Comparison of ENCODE assay signal across 8 cellular contexts in the genomic region with DNA sequence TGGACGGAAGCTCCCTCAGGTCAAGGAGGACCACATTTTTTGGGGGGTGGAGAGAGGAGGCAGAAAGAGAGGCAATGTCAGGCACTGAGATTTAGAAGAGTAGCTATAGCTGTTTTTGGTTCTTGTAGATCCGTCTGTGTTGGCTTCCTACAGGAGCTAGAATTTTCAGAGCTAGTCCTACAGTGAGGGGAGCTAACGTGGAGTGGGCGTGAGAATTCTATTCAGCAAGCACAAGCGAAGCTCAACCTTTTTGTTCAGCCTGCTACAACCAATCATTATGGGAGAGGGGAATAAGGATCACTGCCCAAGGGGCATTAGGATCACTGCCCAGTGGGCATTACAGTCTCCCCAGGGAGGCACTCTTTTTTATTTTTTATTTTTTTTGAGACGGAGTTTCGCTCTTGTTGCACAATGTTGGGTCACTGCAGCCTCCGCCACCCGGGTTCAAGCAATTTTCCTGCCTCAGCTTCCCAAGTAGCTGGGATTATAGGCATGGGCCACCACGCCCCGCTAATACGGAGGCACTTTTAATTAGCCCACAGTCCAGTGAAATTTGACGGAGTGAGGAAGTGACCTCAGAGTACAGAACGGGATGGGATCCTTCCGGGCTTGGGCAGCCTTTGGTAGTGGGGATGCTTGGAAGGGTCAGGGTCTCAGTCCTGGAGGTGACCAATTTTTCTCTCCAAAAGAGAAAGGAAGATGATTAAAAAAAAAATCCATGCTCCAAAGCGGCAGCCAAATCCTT. TPM values are rescaled to one million over a fixed set of nuclear protein-coding genes. Genes with fewer than 3 reads are reported as not detected.
DNase-seq lines count a peak whose midpoint lies in the region; ATAC-seq and TF ChIP-seq lines count a peak whose summit lies in the region.

No MANE protein-coding gene starts in this region.

- H3K9ac ChIP-seq in liver (ENCODE audit: low read depth in 1 of 2, low read length in 2 of 2): peak overlapping the region; percentile 56 to 86

- TF ChIP-seq RAD21 in liver (IDR thresholded peaks at IDR 0.05): no peak

- WGBS in liver: 29% methylated on average over 16 of the region's 16 CpGs

- H3K36me3 ChIP-seq in liver (ENCODE audit: control insufficient read depth in 4 of 4, insufficient read depth in 3 of 4, low read depth in 1 of 4, low read length in 3 of 4) (no peaks in the 10 kb centered on the region), thoracic aorta (no peaks in the 10 kb centered on the region)

- H3K27ac Mint-ChIP-seq in MCF 10A (ENCODE audit: low read depth, unreplicated experiment): peak overlapping the region; percentile 96

- H3K36me3 Mint-ChIP-seq in MCF 10A (ENCODE audit: insufficient read depth, unreplicated experiment): peaks cover 32% of the 10 kb centered on the region

- no peaks in the 10 kb centered on the region for H3K9me3 ChIP-seq in liver (ENCODE audit: control insufficient read depth in 4 of 4, low read length in 3 of 4)
- H3K9me3 ChIP-seq in thoracic aorta: no peaks in the 10 kb centered on the region

- H3K4me3 ChIP-seq in liver (ENCODE audit: low read depth in 1 of 3, low read length in 3 of 3): peak overlapping the region; percentile 74 to 97 (median 95)
- peak overlapping the region; percentile 89 for H3K4me3 ChIP-seq in thoracic aorta

- peaks cover 3 to 39% (median 33%) of the 10 kb centered on the region in 4 donors for H3K4me1 ChIP-seq in liver (ENCODE audit: control insufficient read depth in 4 of 4, insufficient read depth in 4 of 4, low read length in 3 of 4)
- H3K4me1 ChIP-seq in thoracic aorta (ENCODE audit: control insufficient read depth in 1 of 2, low read depth in 2 of 2): peaks cover 17 to 39% of the 10 kb centered on the region in 2 donors

- H3K4me3 Mint-ChIP-seq in MCF 10A (ENCODE audit: unreplicated experiment): peak overlapping the region; percentile 91

- TF ChIP-seq CTCF in MCF 10A (IDR thresholded peaks at IDR 0.05; ENCODE audit: unreplicated experiment): no peak
- TF ChIP-seq CTCF in liver (IDR thresholded peaks at IDR 0.05; ENCODE audit: low read depth, low read length, missing input control): no peak
- no peak for TF ChIP-seq CTCF in thoracic aorta (IDR thresholded peaks at IDR 0.05)

- POLR2A ChIA-PET in MCF 10A (lab: Yijun Ruan, JAX): interaction anchor here (0.6 to 1.7 kb wide), 20 partner anchors 8 to 151 kb away, joined by 3 to 16 read pairs (median 3); a partner anchor contains a TSS
- POLR2A ChIA-PET in HEK293T (lab: Yijun Ruan, JAX): interaction anchor here (0.7 to 1.0 kb wide), 2 partner anchors 12 to 128 kb away, joined by 3 read pairs; no protein-coding TSS in a partner anchor

- CTCF ChIA-PET in MCF 10A (lab: Yijun Ruan, JAX) (interaction anchor here (0.6 to 1.5 kb wide), 18 partner anchors 9 to 1206 kb away, joined by 3 to 6 read pairs (median 3); a partner anchor contains a TSS), HEK293T (lab: Yijun Ruan, JAX) (interaction anchor here (0.5 to 0.7 kb wide), 2 partner anchors 78 to 121 kb away, joined by 4 read pairs; no protein-coding TSS in a partner anchor)

- DNase-seq in COLO829 (ENCODE audit: low spot score) (peak; percentile 45), M059J (ENCODE audit: low read depth) (peak; percentile 64), MCF 10A (ENCODE audit: unreplicated experiment) (peak; percentile 42), thoracic aorta (ENCODE audit: low spot score) (no peak), NCI-H2107 treated with DMSO at 0.1 percent for 48 hours (lab: John Stamatoyannopoulos, UW; ENCODE audit: unreplicated experiment) (no peak), HEK293T (ENCODE audit: extremely low spot score) (no peak)

- H3K27me3 ChIP-seq in liver (ENCODE audit: control insufficient read depth in 4 of 4, insufficient read depth in 4 of 4, low read length in 3 of 4): no peaks in the 10 kb centered on the region
- no peaks in the 10 kb centered on the region for H3K27me3 ChIP-seq in thoracic aorta (replicated peaks; ENCODE audit: insufficient read depth)

- BruUV-seq in MCF 10A (replicated peaks; lab: Mats Ljungman, UMichigan): TSS peak; percentile 49

- no peaks in the 10 kb centered on the region for H3K9me3 Mint-ChIP-seq in MCF 10A (ENCODE audit: unreplicated experiment)

- ATAC-seq in thoracic aorta (ENCODE audit: insufficient number of reproducible peaks, low FRiP score, low read depth) (no peak), HG02973 (IDR thresholded peaks at IDR 0.05; ENCODE audit: unreplicated experiment) (no peak)

- H3K27ac ChIP-seq in liver (ENCODE audit: low read depth in 1 of 2, low read length in 2 of 2): peak overlapping the region; percentile 91 to 94
- peak overlapping the region; percentile 93 to 98 for H3K27ac ChIP-seq in thoracic aorta

- intact Hi-C loops in MCF 10A (cut with micrococcal nuclease): loop anchor here (1.0 to 2.0 kb wide), 4 partner anchors 37 to 197 kb away; a partner anchor contains a TSS

- H3K4me1 Mint-ChIP-seq in MCF 10A (ENCODE audit: insufficient read depth, unreplicated experiment): peaks cover 12% of the 10 kb centered on the region

- no peaks in the 10 kb centered on the region for H3K27me3 Mint-ChIP-seq in MCF 10A (ENCODE audit: insufficient read depth, unreplicated experiment)

TF ChIP-seq in liver, 16 proteins besides CTCF, POLR2A, EP300 and RAD21:
- TF ChIP-seq, protein P1, sequence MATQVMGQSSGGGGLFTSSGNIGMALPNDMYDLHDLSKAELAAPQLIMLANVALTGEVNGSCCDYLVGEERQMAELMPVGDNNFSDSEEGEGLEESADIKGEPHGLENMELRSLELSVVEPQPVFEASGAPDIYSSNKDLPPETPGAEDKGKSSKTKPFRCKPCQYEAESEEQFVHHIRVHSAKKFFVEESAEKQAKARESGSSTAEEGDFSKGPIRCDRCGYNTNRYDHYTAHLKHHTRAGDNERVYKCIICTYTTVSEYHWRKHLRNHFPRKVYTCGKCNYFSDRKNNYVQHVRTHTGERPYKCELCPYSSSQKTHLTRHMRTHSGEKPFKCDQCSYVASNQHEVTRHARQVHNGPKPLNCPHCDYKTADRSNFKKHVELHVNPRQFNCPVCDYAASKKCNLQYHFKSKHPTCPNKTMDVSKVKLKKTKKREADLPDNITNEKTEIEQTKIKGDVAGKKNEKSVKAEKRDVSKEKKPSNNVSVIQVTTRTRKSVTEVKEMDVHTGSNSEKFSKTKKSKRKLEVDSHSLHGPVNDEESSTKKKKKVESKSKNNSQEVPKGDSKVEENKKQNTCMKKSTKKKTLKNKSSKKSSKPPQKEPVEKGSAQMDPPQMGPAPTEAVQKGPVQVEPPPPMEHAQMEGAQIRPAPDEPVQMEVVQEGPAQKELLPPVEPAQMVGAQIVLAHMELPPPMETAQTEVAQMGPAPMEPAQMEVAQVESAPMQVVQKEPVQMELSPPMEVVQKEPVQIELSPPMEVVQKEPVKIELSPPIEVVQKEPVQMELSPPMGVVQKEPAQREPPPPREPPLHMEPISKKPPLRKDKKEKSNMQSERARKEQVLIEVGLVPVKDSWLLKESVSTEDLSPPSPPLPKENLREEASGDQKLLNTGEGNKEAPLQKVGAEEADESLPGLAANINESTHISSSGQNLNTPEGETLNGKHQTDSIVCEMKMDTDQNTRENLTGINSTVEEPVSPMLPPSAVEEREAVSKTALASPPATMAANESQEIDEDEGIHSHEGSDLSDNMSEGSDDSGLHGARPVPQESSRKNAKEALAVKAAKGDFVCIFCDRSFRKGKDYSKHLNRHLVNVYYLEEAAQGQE (IDR thresholded peaks at IDR 0.05): no peak
TF ChIP-seq in liver: peak in this region for 0.

TF ChIP-seq in HEK293T, 16 proteins besides CTCF, POLR2A, EP300 and RAD21:
- TF ChIP-seq ELF4 (IDR thresholded peaks at IDR 0.05) (no peak), FOXA1 (IDR thresholded peaks at IDR 0.05) (no peak), ARNT (IDR thresholded peaks at IDR 0.05) (no peak), ZNF384 (IDR thresholded peaks at IDR 0.05) (no peak), LEF1 (IDR thresholded peaks at IDR 0.05; ENCODE audit: borderline replicate concordance) (no peak), FOXM1 (IDR thresholded peaks at IDR 0.05; ENCODE audit: borderline replicate concordance) (no peak), SUZ12 (IDR thresholded peaks at IDR 0.05) (no peak), TARDBP (IDR thresholded peaks at IDR 0.05) (no peak), L3MBTL2 (conservative IDR thresholded peaks at IDR 0.05) (no peak), CTBP1 (IDR thresholded peaks at IDR 0.05; ENCODE audit: borderline replicate concordance) (no peak), FOXK2 (IDR thresholded peaks at IDR 0.05) (no peak)
- TF ChIP-seq, protein P2, sequence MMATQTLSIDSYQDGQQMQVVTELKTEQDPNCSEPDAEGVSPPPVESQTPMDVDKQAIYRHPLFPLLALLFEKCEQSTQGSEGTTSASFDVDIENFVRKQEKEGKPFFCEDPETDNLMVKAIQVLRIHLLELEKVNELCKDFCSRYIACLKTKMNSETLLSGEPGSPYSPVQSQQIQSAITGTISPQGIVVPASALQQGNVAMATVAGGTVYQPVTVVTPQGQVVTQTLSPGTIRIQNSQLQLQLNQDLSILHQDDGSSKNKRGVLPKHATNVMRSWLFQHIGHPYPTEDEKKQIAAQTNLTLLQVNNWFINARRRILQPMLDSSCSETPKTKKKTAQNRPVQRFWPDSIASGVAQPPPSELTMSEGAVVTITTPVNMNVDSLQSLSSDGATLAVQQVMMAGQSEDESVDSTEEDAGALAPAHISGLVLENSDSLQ (IDR thresholded peaks at IDR 0.05): no peak

RNA-seq across cellular contexts. Expression of a gene that starts 1.1 kb away (rescaled TPM):
- total RNA-seq in M059J (2014; rRNA removed; shearing (Covaris generic)): 67.6 and 81.8 TPM in 2 replicates
- total RNA-seq in MCF 10A (2022) (29.2 and 32.8 TPM in 2 replicates), liver (10 to 100 TPM; 21.1 to 27.7 TPM), thoracic aorta (100 to 1,000 TPM in 1 of 2 donors, 10 to 100 TPM in 1; 58.3 to 113 TPM)
- polyA plus RNA-seq in liver: 10 to 100 TPM; 10.6 to 10.8 TPM

RNA-seq across cellular contexts. Expression of a gene that starts 41.4 kb away (rescaled TPM):
- total RNA-seq in M059J (2014; rRNA removed; shearing (Covaris generic)): 20.8 and 39.5 TPM in 2 replicates
- total RNA-seq in MCF 10A (2022) (31.7 and 39.7 TPM in 2 replicates), liver (10 to 100 TPM; 17.2 to 20.9 TPM), thoracic aorta (10 to 100 TPM; 35.2 to 42.1 TPM)
- 1 to 10 TPM; 4.7 to 6.5 TPM for polyA plus RNA-seq in liver

Comparison
In these comparisons a context has a peak if more than half of its experiments do, and no peak if none do; other contexts are left out.
1. DNase-seq: peak in COLO829 (single experiment), M059J (single experiment) and MCF 10A (single experiment); none in thoracic aorta (single experiment), NCI-H2107 treated with DMSO at 0.1 percent for 48 hours (single experiment) and HEK293T (single experiment).